In the genomic region with DNA sequence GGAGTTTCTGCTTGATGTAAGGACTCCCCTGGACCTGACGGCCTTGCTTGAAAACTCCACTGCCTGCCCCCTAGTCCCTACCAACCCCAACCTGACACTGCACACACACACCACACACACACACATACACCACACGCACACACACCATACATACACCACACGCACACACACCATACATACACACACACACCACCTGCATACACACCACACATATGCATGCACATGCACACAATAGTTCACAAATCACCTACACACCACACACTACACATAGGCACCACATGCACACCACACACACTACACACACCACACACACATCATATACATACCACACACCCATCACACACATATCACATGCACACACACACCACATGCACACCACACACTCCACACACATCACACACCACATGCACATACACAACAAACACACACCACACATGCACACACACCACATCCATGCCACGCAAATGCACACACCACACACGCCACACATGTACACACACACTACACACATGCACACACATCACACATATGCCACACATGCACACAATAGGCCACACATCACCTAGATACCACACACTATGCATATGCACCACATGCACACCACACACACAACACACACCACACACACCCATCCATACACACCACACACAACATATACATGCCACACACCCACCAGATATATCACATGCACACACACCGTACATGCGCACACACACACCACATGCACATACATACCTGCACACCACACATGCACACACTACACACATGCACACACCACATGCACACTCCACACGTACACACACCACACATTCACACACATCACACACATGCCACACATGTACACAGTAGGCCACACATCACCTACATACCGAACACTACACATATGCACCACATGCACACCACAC, we compare ENCODE assay signal across 3 cellular contexts.
TF ChIP-seq lines count a peak whose summit lies in the region.

No MANE protein-coding gene starts in this region.

TF ChIP-seq in HepG2, 621 proteins besides CTCF, POLR2A, EP300 and RAD21 (continues in another document):
- TF ChIP-seq ZSCAN29 (CRISPR knock-in tag; conservative IDR thresholded peaks at IDR 0.05) (no peak), ZNF788 (CRISPR knock-in tag; IDR thresholded peaks at IDR 0.05; ENCODE audit: borderline replicate concordance) (peak; percentile 82; the same call in 1 of the 2 replicates), XRCC5 (optimal IDR thresholded peaks at IDR 0.05; ENCODE audit: low read length) (no peak), ERF (CRISPR knock-in tag; IDR thresholded peaks at IDR 0.05) (no peak), HMG20B (CRISPR knock-in tag; conservative IDR thresholded peaks at IDR 0.05) (no peak), GATAD1 (CRISPR knock-in tag; IDR thresholded peaks at IDR 0.05) (no peak), ZNF772 (CRISPR knock-in tag; IDR thresholded peaks at IDR 0.05) (0 out of 2 replicates have a peak, but pooled peaks have one; percentile 48), HNF4G (IDR thresholded peaks at IDR 0.05; ENCODE audit: borderline replicate concordance, low read depth, low read length) (no peak), HNF4G (CRISPR knock-in tag; IDR thresholded peaks at IDR 0.05; ENCODE audit: borderline replicate concordance, low read depth) (no peak), SRF (IDR thresholded peaks at IDR 0.05; ENCODE audit: low read depth, low read length) (no peak), ZNF792 (CRISPR knock-in tag; IDR thresholded peaks at IDR 0.05) (no peak), ZZZ3 (CRISPR knock-in tag; IDR thresholded peaks at IDR 0.05; ENCODE audit: borderline replicate concordance) (0 out of 2 replicates have a peak, but pooled peaks have one; percentile 2), TARDBP (CRISPR knock-in tag; IDR thresholded peaks at IDR 0.05) (no peak), ZNF24 (IDR thresholded peaks at IDR 0.05) (no peak)
- TF ChIP-seq, protein P1, sequence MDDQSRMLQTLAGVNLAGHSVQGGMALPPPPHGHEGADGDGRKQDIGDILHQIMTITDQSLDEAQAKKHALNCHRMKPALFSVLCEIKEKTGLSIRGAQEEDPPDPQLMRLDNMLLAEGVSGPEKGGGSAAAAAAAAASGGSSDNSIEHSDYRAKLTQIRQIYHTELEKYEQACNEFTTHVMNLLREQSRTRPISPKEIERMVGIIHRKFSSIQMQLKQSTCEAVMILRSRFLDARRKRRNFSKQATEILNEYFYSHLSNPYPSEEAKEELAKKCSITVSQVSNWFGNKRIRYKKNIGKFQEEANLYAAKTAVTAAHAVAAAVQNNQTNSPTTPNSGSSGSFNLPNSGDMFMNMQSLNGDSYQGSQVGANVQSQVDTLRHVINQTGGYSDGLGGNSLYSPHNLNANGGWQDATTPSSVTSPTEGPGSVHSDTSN (CRISPR knock-in tag; IDR thresholded peaks at IDR 0.05; ENCODE audit: borderline replicate concordance), result no peak

TF ChIP-seq in WTC11, 78 proteins besides CTCF, POLR2A, EP300 and RAD21 (continues in another document):
- TF ChIP-seq, protein P2, sequence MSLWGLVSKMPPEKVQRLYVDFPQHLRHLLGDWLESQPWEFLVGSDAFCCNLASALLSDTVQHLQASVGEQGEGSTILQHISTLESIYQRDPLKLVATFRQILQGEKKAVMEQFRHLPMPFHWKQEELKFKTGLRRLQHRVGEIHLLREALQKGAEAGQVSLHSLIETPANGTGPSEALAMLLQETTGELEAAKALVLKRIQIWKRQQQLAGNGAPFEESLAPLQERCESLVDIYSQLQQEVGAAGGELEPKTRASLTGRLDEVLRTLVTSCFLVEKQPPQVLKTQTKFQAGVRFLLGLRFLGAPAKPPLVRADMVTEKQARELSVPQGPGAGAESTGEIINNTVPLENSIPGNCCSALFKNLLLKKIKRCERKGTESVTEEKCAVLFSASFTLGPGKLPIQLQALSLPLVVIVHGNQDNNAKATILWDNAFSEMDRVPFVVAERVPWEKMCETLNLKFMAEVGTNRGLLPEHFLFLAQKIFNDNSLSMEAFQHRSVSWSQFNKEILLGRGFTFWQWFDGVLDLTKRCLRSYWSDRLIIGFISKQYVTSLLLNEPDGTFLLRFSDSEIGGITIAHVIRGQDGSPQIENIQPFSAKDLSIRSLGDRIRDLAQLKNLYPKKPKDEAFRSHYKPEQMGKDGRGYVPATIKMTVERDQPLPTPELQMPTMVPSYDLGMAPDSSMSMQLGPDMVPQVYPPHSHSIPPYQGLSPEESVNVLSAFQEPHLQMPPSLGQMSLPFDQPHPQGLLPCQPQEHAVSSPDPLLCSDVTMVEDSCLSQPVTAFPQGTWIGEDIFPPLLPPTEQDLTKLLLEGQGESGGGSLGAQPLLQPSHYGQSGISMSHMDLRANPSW (CRISPR knock-in tag; conservative IDR thresholded peaks at IDR 0.05; ENCODE audit: low read depth), result no peak
- TF ChIP-seq ELF4 (CRISPR knock-in tag; IDR thresholded peaks at IDR 0.05; ENCODE audit: low read depth), result no peak
- TF ChIP-seq USF2 (CRISPR knock-in tag; IDR thresholded peaks at IDR 0.05), result no peak
- TF ChIP-seq, protein P3, sequence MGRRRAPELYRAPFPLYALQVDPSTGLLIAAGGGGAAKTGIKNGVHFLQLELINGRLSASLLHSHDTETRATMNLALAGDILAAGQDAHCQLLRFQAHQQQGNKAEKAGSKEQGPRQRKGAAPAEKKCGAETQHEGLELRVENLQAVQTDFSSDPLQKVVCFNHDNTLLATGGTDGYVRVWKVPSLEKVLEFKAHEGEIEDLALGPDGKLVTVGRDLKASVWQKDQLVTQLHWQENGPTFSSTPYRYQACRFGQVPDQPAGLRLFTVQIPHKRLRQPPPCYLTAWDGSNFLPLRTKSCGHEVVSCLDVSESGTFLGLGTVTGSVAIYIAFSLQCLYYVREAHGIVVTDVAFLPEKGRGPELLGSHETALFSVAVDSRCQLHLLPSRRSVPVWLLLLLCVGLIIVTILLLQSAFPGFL (CRISPR knock-in tag; IDR thresholded peaks at IDR 0.05; ENCODE audit: borderline replicate concordance), result no peak
- peak; percentile 56; the same call in 1 of the 2 replicates for TF ChIP-seq NFE2L1 (CRISPR knock-in tag; IDR thresholded peaks at IDR 0.05)
- TF ChIP-seq NR2C2 (CRISPR knock-in tag; IDR thresholded peaks at IDR 0.05), result no peak
- no peak for TF ChIP-seq ZNF425 (CRISPR knock-in tag; conservative IDR thresholded peaks at IDR 0.05)
- TF ChIP-seq ERG (CRISPR knock-in tag; IDR thresholded peaks at IDR 0.05), result no peak

TF ChIP-seq in neural cell, 6 proteins besides CTCF, POLR2A, EP300 and RAD21:
- no peak for TF ChIP-seq POLR2AphosphoS5 (IDR thresholded peaks at IDR 0.05)
- no peak for TF ChIP-seq SMC3 (conservative IDR thresholded peaks at IDR 0.05; ENCODE audit: poor library complexity)
- no peak for TF ChIP-seq MXI1 (conservative IDR thresholded peaks at IDR 0.05; ENCODE audit: poor library complexity, severe bottlenecking)
- TF ChIP-seq EZH2 (IDR thresholded peaks at IDR 0.05; ENCODE audit: borderline replicate concordance, insufficient read depth, low read length, poor library complexity, severe bottlenecking), result no peak
- TF ChIP-seq REST (IDR thresholded peaks at IDR 0.05; ENCODE audit: borderline replicate concordance), result no peak
- TF ChIP-seq TAF1 (IDR thresholded peaks at IDR 0.05; ENCODE audit: low read depth), result no peak
